ENCODE assay signal across 1 cellular context in genomic region chr20:63980806-63981728, GRCh38.
TF ChIP-seq lines count a peak whose summit lies in the region.

Gene PRPF6, plus strand, starts transcription at chr20:63981132. Its CDS starts 114 bp downstream, at chr20:63981246.

TF ChIP-seq in HEK293, 187 proteins besides CTCF, POLR2A, EP300 and RAD21 (continued from another document):
- TF ChIP-seq ZNF302 (tag by site-specific recombination; IDR thresholded peaks at IDR 0.05; ENCODE audit: low read depth), result no peak
- TF ChIP-seq ATF2 (tag by site-specific recombination; IDR thresholded peaks at IDR 0.05; ENCODE audit: low read depth), result no peak
- TF ChIP-seq ZNF266 (tag by site-specific recombination; IDR thresholded peaks at IDR 0.05; ENCODE audit: low read depth), result no peak
- no peak for TF ChIP-seq ZNF660 (tag by site-specific recombination; IDR thresholded peaks at IDR 0.05)
- 0 out of 2 replicates have a peak, but pooled peaks have one; percentile 35 for TF ChIP-seq ZSCAN23 (tag by site-specific recombination; IDR thresholded peaks at IDR 0.05)
- TF ChIP-seq ZNF580 (tag by site-specific recombination; IDR thresholded peaks at IDR 0.05), result peak; percentile 87
- TF ChIP-seq, protein P1, sequence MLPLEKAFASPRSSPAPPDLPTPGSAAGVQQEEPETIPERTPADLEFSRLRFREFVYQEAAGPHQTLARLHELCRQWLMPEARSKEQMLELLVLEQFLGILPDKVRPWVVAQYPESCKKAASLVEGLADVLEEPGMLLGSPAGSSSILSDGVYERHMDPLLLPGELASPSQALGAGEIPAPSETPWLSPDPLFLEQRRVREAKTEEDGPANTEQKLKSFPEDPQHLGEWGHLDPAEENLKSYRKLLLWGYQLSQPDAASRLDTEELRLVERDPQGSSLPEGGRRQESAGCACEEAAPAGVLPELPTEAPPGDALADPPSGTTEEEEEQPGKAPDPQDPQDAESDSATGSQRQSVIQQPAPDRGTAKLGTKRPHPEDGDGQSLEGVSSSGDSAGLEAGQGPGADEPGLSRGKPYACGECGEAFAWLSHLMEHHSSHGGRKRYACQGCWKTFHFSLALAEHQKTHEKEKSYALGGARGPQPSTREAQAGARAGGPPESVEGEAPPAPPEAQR (tag by site-specific recombination; IDR thresholded peaks at IDR 0.05), result no peak
- TF ChIP-seq ZNF560 (tag by site-specific recombination; IDR thresholded peaks at IDR 0.05; ENCODE audit: borderline replicate concordance), result no peak
- no peak for TF ChIP-seq ZNF133 (tag by site-specific recombination; IDR thresholded peaks at IDR 0.05)
- no peak for TF ChIP-seq SCRT2 (tag by site-specific recombination; IDR thresholded peaks at IDR 0.05)
- no peak for TF ChIP-seq ZNF23 (tag by site-specific recombination; IDR thresholded peaks at IDR 0.05; ENCODE audit: borderline replicate concordance)
- TF ChIP-seq ZNF391 (tag by site-specific recombination; IDR thresholded peaks at IDR 0.05; ENCODE audit: borderline replicate concordance, low read depth), result no peak
- no peak for TF ChIP-seq ZNF830 (tag by site-specific recombination; IDR thresholded peaks at IDR 0.05; ENCODE audit: low read depth)
- TF ChIP-seq PRDM4 (tag by site-specific recombination; IDR thresholded peaks at IDR 0.05), result no peak
- peak; percentile 99 for TF ChIP-seq KLF16 (tag by site-specific recombination; IDR thresholded peaks at IDR 0.05)
- no peak for TF ChIP-seq ZNF548 (tag by site-specific recombination; IDR thresholded peaks at IDR 0.05)
- no peak for TF ChIP-seq ZNF423 (tag by site-specific recombination; IDR thresholded peaks at IDR 0.05)
- 0 out of 2 replicates have a peak, but pooled peaks have one; percentile 51 for TF ChIP-seq ZNF324 (tag by site-specific recombination; IDR thresholded peaks at IDR 0.05)
- no peak for TF ChIP-seq ZNF555 (tag by site-specific recombination; conservative IDR thresholded peaks at IDR 0.05)
- no peak for TF ChIP-seq ZNF645 (tag by site-specific recombination; IDR thresholded peaks at IDR 0.05)
- peak; percentile 73; the same call in 1 of the 2 replicates for TF ChIP-seq ZNF76 (tag by site-specific recombination; IDR thresholded peaks at IDR 0.05; ENCODE audit: borderline replicate concordance, low read depth)
- no peak for TF ChIP-seq ZNF221 (tag by site-specific recombination; IDR thresholded peaks at IDR 0.05; ENCODE audit: borderline replicate concordance)
- TF ChIP-seq ZNF121 (tag by site-specific recombination; IDR thresholded peaks at IDR 0.05), result no peak
- TF ChIP-seq KLF9 (tag by site-specific recombination; IDR thresholded peaks at IDR 0.05; ENCODE audit: low read depth), result peak; percentile 97
- TF ChIP-seq ZNF692 (tag by site-specific recombination; IDR thresholded peaks at IDR 0.05), result peak; percentile 73; the same call in 1 of the 2 replicates
- TF ChIP-seq, protein P2, sequence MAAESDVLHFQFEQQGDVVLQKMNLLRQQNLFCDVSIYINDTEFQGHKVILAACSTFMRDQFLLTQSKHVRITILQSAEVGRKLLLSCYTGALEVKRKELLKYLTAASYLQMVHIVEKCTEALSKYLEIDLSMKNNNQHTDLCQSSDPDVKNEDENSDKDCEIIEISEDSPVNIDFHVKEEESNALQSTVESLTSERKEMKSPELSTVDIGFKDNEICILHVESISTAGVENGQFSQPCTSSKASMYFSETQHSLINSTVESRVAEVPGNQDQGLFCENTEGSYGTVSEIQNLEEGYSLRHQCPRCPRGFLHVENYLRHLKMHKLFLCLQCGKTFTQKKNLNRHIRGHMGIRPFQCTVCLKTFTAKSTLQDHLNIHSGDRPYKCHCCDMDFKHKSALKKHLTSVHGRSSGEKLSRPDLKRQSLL (tag by site-specific recombination; IDR thresholded peaks at IDR 0.05), result no peak
- peak; percentile 73; the same call in 1 of the 2 replicates for TF ChIP-seq ZNF501 (tag by site-specific recombination; IDR thresholded peaks at IDR 0.05)
- no peak for TF ChIP-seq ZSCAN5A (tag by site-specific recombination; IDR thresholded peaks at IDR 0.05)
- no peak for TF ChIP-seq ZNF514 (tag by site-specific recombination; IDR thresholded peaks at IDR 0.05)
- TF ChIP-seq ZNF214 (tag by site-specific recombination; IDR thresholded peaks at IDR 0.05; ENCODE audit: borderline replicate concordance), result no peak
